In the genomic region with DNA sequence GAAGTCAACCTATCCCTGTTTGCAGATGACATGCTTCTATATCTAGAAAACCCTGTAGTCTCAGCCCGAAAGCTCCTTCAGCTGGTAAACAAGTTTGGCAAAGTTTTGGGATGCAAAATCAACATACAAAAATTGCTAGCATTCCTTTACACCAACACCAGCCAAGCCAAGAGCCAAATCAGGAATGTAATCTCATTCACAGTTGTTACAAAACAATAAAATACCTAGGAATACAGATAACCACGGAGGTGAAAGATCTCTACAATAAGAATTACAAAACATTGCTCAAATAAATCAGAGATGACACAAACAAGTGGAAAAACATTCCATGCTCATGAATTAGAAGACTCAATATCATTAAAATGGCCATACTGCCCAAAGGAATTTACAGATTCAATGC, we compare ENCODE assay signal across 18 cellular contexts. TPM values are rescaled to one million over a fixed set of nuclear protein-coding genes. Genes with fewer than 3 reads are reported as not detected.
A peak's percentile ranks its signal among the peaks of the same experiment; 100 is the strongest.
DNase-seq lines count a peak whose midpoint lies in the region; ATAC-seq, FAIRE-seq and TF ChIP-seq lines count a peak whose summit lies in the region.
"Had no signal": no experiment of that assay in that cellular context is flagged by ENCODE, and none has a peak within 500 bp of the region (broad histone marks: within the 10 kb centered on the region; RNA-seq: fewer than 3 reads in every experiment).

No MANE protein-coding gene starts in this region.

- H3K27me3 Mint-ChIP-seq in astrocyte (ENCODE audit: low read depth, unreplicated experiment) (no peaks in the 10 kb centered on the region), nephron progenitor cell (ENCODE audit: low read depth, poor library complexity) (peaks cover 3% of the 10 kb centered on the region)

- no peaks in the 10 kb centered on the region for H3K4me1 ChIP-seq in astrocyte (ENCODE audit: insufficient read depth, low read length)
- H3K4me1 ChIP-seq: Peyer's patch had no signal

- TF ChIP-seq CTCF in astrocyte (IDR thresholded peaks at IDR 0.05; ENCODE audit: insufficient read depth, low read depth, low read length), result no peak
- no peak for TF ChIP-seq CTCF in foreskin fibroblast (IDR thresholded peaks at IDR 0.05; ENCODE audit: low read depth, low read length)
- no peak for TF ChIP-seq CTCF in nephron progenitor cell (IDR thresholded peaks at IDR 0.05)

- no peak for FAIRE-seq in astrocyte (lab: Jason Lieb, UNC)
- FAIRE-seq: GM12891, HTR-8/SVneo had no signal

- no peaks in the 10 kb centered on the region for H3K36me3 Mint-ChIP-seq in astrocyte (ENCODE audit: low read depth, unreplicated experiment)
- no peaks in the 10 kb centered on the region for H3K36me3 Mint-ChIP-seq in nephron progenitor cell (ENCODE audit: low read depth)

- H3K4me3 ChIP-seq in astrocyte (ENCODE audit: insufficient read depth, low read depth, low read length) (no peak overlapping the region), foreskin fibroblast (ENCODE audit: low read depth in 1 of 2, low read length in 2 of 2) (no peak overlapping the region)
- H3K4me3 ChIP-seq: GM23248, Peyer's patch had no signal

- no peak overlapping the region for H3K9ac ChIP-seq in astrocyte (ENCODE audit: low read length)
- H3K9ac ChIP-seq: GM23248 had no signal

- no peaks in the 10 kb centered on the region for H3K27me3 ChIP-seq in astrocyte (ENCODE audit: insufficient read depth, low read length)
- H3K27me3 ChIP-seq: Peyer's patch had no signal

- H2AFZ ChIP-seq in astrocyte (ENCODE audit: low read depth, low read length), result no peak overlapping the region
- H2AFZ ChIP-seq: GM23248 had no signal

- no peaks in the 10 kb centered on the region for H3K9me3 ChIP-seq in astrocyte (ENCODE audit: insufficient read depth, low read depth, low read length)
- H3K9me3 ChIP-seq: Peyer's patch had no signal

- H3K27ac Mint-ChIP-seq in astrocyte (ENCODE audit: unreplicated experiment) (no peak overlapping the region), nephron progenitor cell (no peak overlapping the region)

- H3K4me3 Mint-ChIP-seq in astrocyte (ENCODE audit: unreplicated experiment) (no peak overlapping the region), nephron progenitor cell (no peak overlapping the region)

- H3K27ac ChIP-seq in astrocyte (ENCODE audit: low read depth, low read length), result no peak overlapping the region
- H3K27ac ChIP-seq: GM23248, Peyer's patch had no signal

- ATAC-seq in GM21526 (IDR thresholded peaks at IDR 0.05; ENCODE audit: low FRiP score, unreplicated experiment), result no peak
- ATAC-seq: HCT116 had no signal

- no peaks in the 10 kb centered on the region for H3K79me2 ChIP-seq in astrocyte (ENCODE audit: insufficient read depth, low read length)

- peaks cover 2% of the 10 kb centered on the region for H3K9me3 Mint-ChIP-seq in astrocyte (ENCODE audit: unreplicated experiment)
- no peaks in the 10 kb centered on the region for H3K9me3 Mint-ChIP-seq in nephron progenitor cell

- H3K4me1 Mint-ChIP-seq in astrocyte (ENCODE audit: low read depth, unreplicated experiment) (no peaks in the 10 kb centered on the region), nephron progenitor cell (no peaks in the 10 kb centered on the region)

- H3K4me2 ChIP-seq in astrocyte (ENCODE audit: low read length), result no peak overlapping the region

- no peaks in the 10 kb centered on the region for H3K36me3 ChIP-seq in astrocyte (ENCODE audit: insufficient read depth, low read length)
- H3K36me3 ChIP-seq: Peyer's patch had no signal

- DNase-seq in HS-27A (ENCODE audit: low read depth), result peak; percentile 39
- peak; percentile 49 for DNase-seq in astrocyte (ENCODE audit: low read depth)
- DNase-seq in foreskin fibroblast, result peak; percentile 15 to 16
- DNase-seq in nephron progenitor cell, result no peak
- no peak for DNase-seq in stimulated activated CD4-positive, alpha-beta T cell treated with anti-CD3 and anti-CD28 coated beads, Interleukin-2, amount 100 ng/mL, for 24 hours
- no peak for DNase-seq in NCI-H1436 treated with DMSO at 0.1 percent for 48 hours (lab: John Stamatoyannopoulos, UW)
- DNase-seq: C1 segment of cervical spinal cord, DMS153, GM23248, NCI-H1694 treated with DMSO at 0.1 percent for 48 hours, NCI-H69, Peyer's patch, SHP77 treated with DMSO at 0.1 percent for 48 hours had no signal

- H4K20me1 ChIP-seq in astrocyte (ENCODE audit: insufficient read depth, low read length), result no peaks in the 10 kb centered on the region

RNA-seq across cellular contexts. Expression of gene ZNF365, which starts 50.4 kb away (rescaled TPM):
- total RNA-seq in astrocyte, result 8.9 and 11.0 TPM in 2 replicates
- total RNA-seq: G401 had no signal

RNA-seq across cellular contexts. Expression of gene RTKN2, which starts 55.1 kb away (rescaled TPM):
- total RNA-seq in astrocyte, result 8.4 and 8.9 TPM in 2 replicates

Comparison
In these comparisons a context has a peak if more than half of its experiments do, and no peak if none do; other contexts are left out.
1. DNase-seq: peak in HS-27A (single experiment), astrocyte (single experiment) and foreskin fibroblast (2 of 2); none in nephron progenitor cell (single experiment), stimulated activated CD4-positive, alpha-beta T cell treated with anti-CD3 and anti-CD28 coated beads, Interleukin-2, amount 100 ng/mL, for 24 hours (0 of 2) and NCI-H1436 treated with DMSO at 0.1 percent for 48 hours (single experiment).